8 cellular contexts compared by ENCODE assay signal in genomic region chr12:57751432-57751787, GRCh38. TPM values are rescaled to one million over a fixed set of nuclear protein-coding genes. Genes with fewer than 3 reads are reported as not detected.
DNase-seq lines count a peak whose midpoint lies in the region; ATAC-seq and TF ChIP-seq lines count a peak whose summit lies in the region.

No MANE protein-coding gene starts in this region.

- H3K27ac ChIP-seq in CD8-positive, alpha-beta T cell (ENCODE audit: low read depth, low read length) = peak overlapping the region; percentile 57
- H3K27ac ChIP-seq in OCI-LY3 (ENCODE audit: low read length) = peak overlapping the region; percentile 57
- no peak overlapping the region for H3K27ac ChIP-seq in neuronal stem cell (replicated peaks; ENCODE audit: low read length)

- no peaks in the 10 kb centered on the region for H3K9me3 ChIP-seq in CD8-positive, alpha-beta T cell (ENCODE audit: low read length)
- H3K9me3 ChIP-seq in OCI-LY3 (ENCODE audit: insufficient read depth, low read length) (no peaks in the 10 kb centered on the region), endocrine pancreas (ENCODE audit: control insufficient read depth, low read length) (no peaks in the 10 kb centered on the region), neuronal stem cell (replicated peaks in 1 of 2; ENCODE audit: control insufficient read depth in 2 of 2, insufficient read depth in 1 of 2, low read depth in 1 of 2, low read length in 2 of 2) (no peaks in the 10 kb centered on the region)

- ATAC-seq in CD8-positive, alpha-beta T cell = no peak
- ATAC-seq in GM21515 (IDR thresholded peaks at IDR 0.05; ENCODE audit: unreplicated experiment) (no peak), HG03439 (IDR thresholded peaks at IDR 0.05; ENCODE audit: unreplicated experiment) (no peak)

- no peak overlapping the region for H4K91ac ChIP-seq in neuronal stem cell (ENCODE audit: low read depth, low read length, poor library complexity)

- H3K4me2 ChIP-seq in OCI-LY3 (ENCODE audit: low read length) = peak overlapping the region; percentile 88
- peak overlapping the region; percentile 96 for H3K4me2 ChIP-seq in neuronal stem cell (ENCODE audit: insufficient read depth, low read length, poor library complexity, severe bottlenecking)

- H2AFZ ChIP-seq in OCI-LY3 (ENCODE audit: low read depth, low read length) = no peak overlapping the region
- peak overlapping the region; percentile 84 for H2AFZ ChIP-seq in neuronal stem cell (ENCODE audit: low read length)

- H2AK5ac ChIP-seq in neuronal stem cell (ENCODE audit: low read depth, low read length) = peak overlapping the region; percentile 91

- intact Hi-C loops in CD8-positive, alpha-beta T cell (cut with DNase I, micrococcal nuclease) = loop anchor here (5.0 kb wide), 3 partner anchors 96 to 1824 kb away; partner anchors contain the start of genes CTDSP2 (in 1 of the 2), NAB2 (in 1 of the 2) and PYM1 (in 1 of the 2)

- no peaks in the 10 kb centered on the region for H4K20me1 ChIP-seq in OCI-LY3 (ENCODE audit: insufficient read depth, low read length)

- H3K36me3 Mint-ChIP-seq in CD8-positive, alpha-beta T cell = peaks cover 45% of the 10 kb centered on the region

- H2BK5ac ChIP-seq in neuronal stem cell (ENCODE audit: low read length) = peak overlapping the region; percentile 40

- H3K9ac ChIP-seq in OCI-LY3 (ENCODE audit: low read length) (peak overlapping the region; percentile 90), endocrine pancreas (ENCODE audit: control insufficient read depth, insufficient read depth, low read length) (peak overlapping the region; percentile 45), neuronal stem cell (ENCODE audit: low read depth, low read length, poor library complexity) (peak overlapping the region; percentile 87)

- H3K27me3 Mint-ChIP-seq in CD8-positive, alpha-beta T cell (ENCODE audit: low read depth) = no peaks in the 10 kb centered on the region

- H3K18ac ChIP-seq in neuronal stem cell (ENCODE audit: low read length) = peak overlapping the region; percentile 62

- DNase-seq in CD8-positive, alpha-beta T cell = no peak
- DNase-seq in neuronal stem cell (ENCODE audit: low spot score) = no peak
- no peak for DNase-seq in HPDE6-E6E7 (ENCODE audit: extremely low spot score)
- DNase-seq in stimulated activated CD8-positive, alpha-beta memory T cell treated with anti-CD3 and anti-CD28 coated beads, Interleukin-4, amount 100 ng/mL, for 48 hours = no peak

- peaks cover 13% of the 10 kb centered on the region for H3K79me1 ChIP-seq in neuronal stem cell (ENCODE audit: low read depth, low read length)

- TF ChIP-seq CTCF in CD8-positive, alpha-beta T cell (IDR thresholded peaks at IDR 0.05) = no peak
- TF ChIP-seq CTCF in OCI-LY3 (IDR thresholded peaks at IDR 0.05; ENCODE audit: low read depth, low read length) = no peak

- no peaks in the 10 kb centered on the region for H3K27me3 ChIP-seq in CD8-positive, alpha-beta T cell (ENCODE audit: insufficient read depth, low read length)
- H3K27me3 ChIP-seq in OCI-LY3 (ENCODE audit: low read depth, low read length) (no peaks in the 10 kb centered on the region), endocrine pancreas (ENCODE audit: control insufficient read depth, insufficient read depth, low read length) (no peaks in the 10 kb centered on the region), neuronal stem cell (ENCODE audit: control insufficient read depth in 3 of 3, insufficient read depth in 3 of 3, low read depth in 1 of 3, low read length in 3 of 3) (peaks cover 0 to 8% (median 2%) of the 10 kb centered on the region in 3 experiments)

- peak overlapping the region; percentile 85 for H3K4me3 ChIP-seq in CD8-positive, alpha-beta T cell (ENCODE audit: low read depth, low read length)
- H3K4me3 ChIP-seq in OCI-LY3 (ENCODE audit: low read length) = peak overlapping the region; percentile 87
- peak overlapping the region; percentile 75 for H3K4me3 ChIP-seq in endocrine pancreas (ENCODE audit: control insufficient read depth, insufficient read depth, low read length)
- peak overlapping the region; percentile 90 to 93 for H3K4me3 ChIP-seq in neuronal stem cell (ENCODE audit: low read length in 2 of 2)

- no peak overlapping the region for H2BK15ac ChIP-seq in neuronal stem cell (ENCODE audit: low read length)

- H2BK120ac ChIP-seq in neuronal stem cell (ENCODE audit: low read depth, low read length) = no peak overlapping the region

- peaks cover 48% of the 10 kb centered on the region for H3K79me2 ChIP-seq in OCI-LY3 (ENCODE audit: low read length)

- H3K4ac ChIP-seq in neuronal stem cell (ENCODE audit: low read length) = peak overlapping the region; percentile 53

- CTCF ChIA-PET in CD8-positive, alpha-beta T cell (lab: Charles Lee) = interaction anchor here (1.2 kb wide), 1 partner anchor 10 kb away, joined by 8 read pairs; no protein-coding TSS in a partner anchor

- H4K8ac ChIP-seq in neuronal stem cell (ENCODE audit: low read depth, low read length) = no peak overlapping the region

- WGBS in neuronal stem cell (ENCODE audit: extremely low coverage in 2 of 2, insufficient read length in 2 of 2, insufficient replicate concordance in 1 of 2), 2 donors = 100% methylated on average over 1 of the region's 8 CpGs; no CpG with 5 or more reads in 1 of the 2 donors

- H3K36me3 ChIP-seq in CD8-positive, alpha-beta T cell (ENCODE audit: insufficient read depth, low read length) = peaks cover 5% of the 10 kb centered on the region
- H3K36me3 ChIP-seq in OCI-LY3 (replicated peaks; ENCODE audit: low read depth, low read length) (peaks cover 35% of the 10 kb centered on the region), endocrine pancreas (ENCODE audit: control insufficient read depth, insufficient read depth, low read length) (no peaks in the 10 kb centered on the region), neuronal stem cell (replicated peaks in 1 of 2; ENCODE audit: control insufficient read depth in 2 of 2, insufficient read depth in 2 of 2, low read length in 2 of 2) (peaks cover 25 to 50% of the 10 kb centered on the region in 2 donors)

- H3K9me3 Mint-ChIP-seq in CD8-positive, alpha-beta T cell = no peaks in the 10 kb centered on the region

- no peak overlapping the region for H3K23ac ChIP-seq in neuronal stem cell (ENCODE audit: low read depth, low read length, poor library complexity)

- peaks cover 44% of the 10 kb centered on the region for H3K4me1 ChIP-seq in CD8-positive, alpha-beta T cell (ENCODE audit: insufficient read depth, low read length)
- peaks cover 28% of the 10 kb centered on the region for H3K4me1 ChIP-seq in OCI-LY3 (ENCODE audit: low read length)
- H3K4me1 ChIP-seq in endocrine pancreas (ENCODE audit: control insufficient read depth, insufficient read depth, low read length) = peaks cover 7% of the 10 kb centered on the region
- H3K4me1 ChIP-seq in neuronal stem cell (ENCODE audit: control insufficient read depth in 2 of 2, insufficient read depth in 1 of 2, low read depth in 1 of 2, low read length in 2 of 2) = peaks cover 26 to 38% of the 10 kb centered on the region in 2 donors

- peak overlapping the region; percentile 28 for H2BK12ac ChIP-seq in neuronal stem cell (ENCODE audit: low read length)

- peak overlapping the region; percentile 88 for H3K27ac Mint-ChIP-seq in CD8-positive, alpha-beta T cell

- H3K4me3 Mint-ChIP-seq in CD8-positive, alpha-beta T cell = peak overlapping the region; percentile 90

- POLR2A ChIA-PET in CD8-positive, alpha-beta T cell (lab: Charles Lee) = interaction anchor here (1.0 to 1.2 kb wide), 2 partner anchors 10 to 95 kb away, joined by 3 to 9 read pairs; no protein-coding TSS in a partner anchor

- no peak overlapping the region for H3K14ac ChIP-seq in neuronal stem cell (ENCODE audit: low read length)

- H3K4me1 Mint-ChIP-seq in CD8-positive, alpha-beta T cell (ENCODE audit: low read depth) = peaks cover 53% of the 10 kb centered on the region

RNA-seq across cellular contexts. Expression of gene CDK4, which starts 0.7 kb away (rescaled TPM):
- 10 to 100 TPM in 1 of 2 experiments, 1 to 10 TPM in 1; 8.5 to 10.0 TPM for total RNA-seq in CD8-positive, alpha-beta T cell
- 157 TPM for polyA plus RNA-seq in neuronal stem cell (2013, experiment 1 of 2)
- polyA plus RNA-seq in neuronal stem cell (2013, experiment 2 of 2) = 144 TPM

RNA-seq across cellular contexts. Expression of gene MARCHF9, which starts 3.5 kb away (rescaled TPM):
- 10 to 100 TPM; 23.1 to 25.1 TPM for total RNA-seq in CD8-positive, alpha-beta T cell
- polyA plus RNA-seq in neuronal stem cell (2013, experiment 1 of 2) = 14.0 TPM
- 14.6 TPM for polyA plus RNA-seq in neuronal stem cell (2013, experiment 2 of 2)

RNA-seq across cellular contexts. Expression of gene TSPAN31, which starts 6.6 kb away (rescaled TPM):
- total RNA-seq in CD8-positive, alpha-beta T cell = 1 to 10 TPM; 7.3 to 8.0 TPM
- 24.9 TPM for polyA plus RNA-seq in neuronal stem cell (2013, experiment 1 of 2)
- polyA plus RNA-seq in neuronal stem cell (2013, experiment 2 of 2) = 25.4 TPM

RNA-seq across cellular contexts. Expression of gene AGAP2, which starts 12.9 kb away (rescaled TPM):
- 10 to 100 TPM; 22.2 to 23.5 TPM for total RNA-seq in CD8-positive, alpha-beta T cell
- polyA plus RNA-seq in neuronal stem cell (2013, experiment 1 of 2) = 4.2 TPM
- 4.0 TPM for polyA plus RNA-seq in neuronal stem cell (2013, experiment 2 of 2)

RNA-seq across cellular contexts. Expression of gene CYP27B1, which starts 15.5 kb away (rescaled TPM):
- 1 to 10 TPM; 2.0 to 2.2 TPM for total RNA-seq in CD8-positive, alpha-beta T cell
- polyA plus RNA-seq in neuronal stem cell (2013, experiment 1 of 2) = 0.35 TPM
- polyA plus RNA-seq in neuronal stem cell (2013, experiment 2 of 2) = 0.40 TPM
